8 cellular contexts compared by ENCODE assay signal in genomic region chr2:128232965-128233789, GRCh38.
DNase-seq lines count a peak whose midpoint lies in the region; ATAC-seq and TF ChIP-seq lines count a peak whose summit lies in the region.

No MANE protein-coding gene starts in this region.

- CTCF ChIA-PET in AG04450 (lab: Charles Lee) = interaction anchor here (0.6 to 2.6 kb wide), 19 partner anchors 9 to 353 kb away, joined by 3 to 11 read pairs (median 4); no protein-coding TSS in a partner anchor
- CTCF ChIA-PET in activated CD4-positive, alpha-beta T cell treated with anti-CD3 and anti-CD28 coated beads for 36 hours (lab: Charles Lee) = interaction anchor here (0.6 to 1.3 kb wide), 6 partner anchors 30 to 169 kb away, joined by 3 to 5 read pairs (median 3); no protein-coding TSS in a partner anchor

- intact Hi-C loops in activated CD4-positive, alpha-beta T cell treated with anti-CD3 and anti-CD28 coated beads for 36 hours (cut with DNase I, micrococcal nuclease) = loop anchor here (1.0 to 10.0 kb wide), 7 partner anchors 36 to 641 kb away; partner anchors contain the start of genes AMMECR1L (in 1 of the 2) and SAP130 (in 1 of the 2)

- H3K4me3 Mint-ChIP-seq in activated CD4-positive, alpha-beta T cell treated with anti-CD3 and anti-CD28 coated beads for 36 hours = peak overlapping the region; percentile 67

- H3K4me3 ChIP-seq in AG04450 (ENCODE audit: low read depth, low read length) (peak overlapping the region; percentile 70), choroid plexus epithelial cell (ENCODE audit: low read depth, low read length) (peak overlapping the region; percentile 69)

- no peaks in the 10 kb centered on the region for H3K36me3 Mint-ChIP-seq in activated CD4-positive, alpha-beta T cell treated with anti-CD3 and anti-CD28 coated beads for 36 hours (ENCODE audit: low read depth)

- ATAC-seq in GM18867 (IDR thresholded peaks at IDR 0.05; ENCODE audit: unreplicated experiment) = peak; percentile 99
- peak; percentile 88 for ATAC-seq in HG03103 (IDR thresholded peaks at IDR 0.05; ENCODE audit: low read depth, unreplicated experiment)
- peak; percentile 98 for ATAC-seq in activated CD4-positive, alpha-beta T cell treated with anti-CD3 and anti-CD28 coated beads for 36 hours

- POLR2A ChIA-PET in AG04450 (lab: Yijun Ruan, JAX) = no interaction called here
- POLR2A ChIA-PET in activated CD4-positive, alpha-beta T cell treated with anti-CD3 and anti-CD28 coated beads for 36 hours (lab: Charles Lee) = no interaction called here

- no peak overlapping the region for H3K27ac ChIP-seq in AG04450 (ENCODE audit: low read depth, low read length)

- peaks cover 3% of the 10 kb centered on the region for H3K27me3 Mint-ChIP-seq in activated CD4-positive, alpha-beta T cell treated with anti-CD3 and anti-CD28 coated beads for 36 hours

- H3K27ac Mint-ChIP-seq in activated CD4-positive, alpha-beta T cell treated with anti-CD3 and anti-CD28 coated beads for 36 hours = no peak overlapping the region

- H3K4me1 Mint-ChIP-seq in activated CD4-positive, alpha-beta T cell treated with anti-CD3 and anti-CD28 coated beads for 36 hours = peaks cover 2% of the 10 kb centered on the region

- H3K9me3 ChIP-seq in AG04450 (ENCODE audit: control insufficient read depth, insufficient read depth, low read length) = no peaks in the 10 kb centered on the region; the same call in 1 of the 2 replicates

- H3K9me3 Mint-ChIP-seq in activated CD4-positive, alpha-beta T cell treated with anti-CD3 and anti-CD28 coated beads for 36 hours (ENCODE audit: low read depth) = no peaks in the 10 kb centered on the region

- TF ChIP-seq CTCF in AG04450 (IDR thresholded peaks at IDR 0.05; ENCODE audit: low read depth, low read length) = peak; percentile 90
- peak; percentile 84 for TF ChIP-seq CTCF in choroid plexus epithelial cell (conservative IDR thresholded peaks at IDR 0.05; ENCODE audit: low read depth, low read length)

- no peaks in the 10 kb centered on the region for H3K27me3 ChIP-seq in AG04450 (ENCODE audit: control insufficient read depth, insufficient read depth, low read length)

- DNase-seq in AG04450 (ENCODE audit: low read depth, low spot score) = peak; percentile 29
- peak; percentile 41 for DNase-seq in NCI-H226
- DNase-seq in activated CD4-positive, alpha-beta T cell treated with anti-CD3 and anti-CD28 coated beads for 36 hours = peak; percentile 94
- peak; percentile 73 for DNase-seq in choroid plexus epithelial cell (ENCODE audit: low read depth)
- peak; percentile 56 for DNase-seq in kidney glomerular epithelial cell (lab: John Stamatoyannopoulos, UW)
- peak; percentile 93 for DNase-seq in stimulated activated CD4-positive, alpha-beta T cell treated with anti-CD3 and anti-CD28 coated beads, Interleukin-15, amount 100 ng/mL, for 24 hours

Comparison
In these comparisons a context has a peak if more than half of its experiments do, and no peak if none do; other contexts are left out.
1. DNase-seq: peak in every context shown above with its lines; median percentile 94 in activated CD4-positive, alpha-beta T cell treated with anti-CD3 and anti-CD28 coated beads for 36 hours; 93 in stimulated activated CD4-positive, alpha-beta T cell treated with anti-CD3 and anti-CD28 coated beads, Interleukin-15, amount 100 ng/mL, for 24 hours; 73 in choroid plexus epithelial cell; 56 in kidney glomerular epithelial cell; 41 in NCI-H226; 29 in AG04450.